17 cellular contexts compared by ENCODE assay signal in genomic region chrX:39830414-39830813, GRCh38.
DNase-seq lines count a peak whose midpoint lies in the region; ATAC-seq and TF ChIP-seq lines count a peak whose summit lies in the region.
"Had no signal": no experiment of that assay in that cellular context is flagged by ENCODE, and none has a peak within 500 bp of the region (broad histone marks: within the 10 kb centered on the region; RNA-seq: fewer than 3 reads in every experiment).

No MANE protein-coding gene starts in this region.

- in situ Hi-C loops in GM13977 (cut with MboI; ENCODE audit: low pct_unique_long_range_greater_than_20kb, low sequenced_read_pairs, unreplicated experiment) = no loop called here

- H3K27me3 ChIP-seq in right cardiac atrium (ENCODE audit: control insufficient read depth, insufficient read depth) (no peaks in the 10 kb centered on the region), prostate gland (replicated peaks; ENCODE audit: insufficient read depth) (no peaks in the 10 kb centered on the region)

- intact Hi-C loops in right cardiac atrium (cut with DNase I) = no loop called here
- intact Hi-C loops in prostate gland (cut with DNase I) = no loop called here

- TF ChIP-seq CTCF in prostate gland (IDR thresholded peaks at IDR 0.05) (no peak), GM13977 (IDR thresholded peaks at IDR 0.05; ENCODE audit: extremely low read depth, insufficient read depth, missing control alignments) (no peak), foreskin fibroblast (IDR thresholded peaks at IDR 0.05; ENCODE audit: low read depth, low read length) (no peak)

- 55% methylated on average over 2 of the region's 2 CpGs for WGBS in right cardiac atrium
- 13% methylated on average over 2 of the region's 2 CpGs for WGBS in prostate gland

- TF ChIP-seq POLR2A in prostate gland (IDR thresholded peaks at IDR 0.05) = no peak

- H3K9me3 ChIP-seq in right cardiac atrium (ENCODE audit: control insufficient read depth, low read length) (no peaks in the 10 kb centered on the region), prostate gland (no peaks in the 10 kb centered on the region)

- H3K4me3 ChIP-seq in right cardiac atrium (ENCODE audit: low read length) = no peak overlapping the region
- H3K4me3 ChIP-seq in prostate gland = no peak overlapping the region
- H3K4me3 ChIP-seq in foreskin fibroblast (ENCODE audit: low read depth in 1 of 2, low read length in 2 of 2) = no peak overlapping the region
- H3K4me3 ChIP-seq: GM23338, K562 had no signal

- ATAC-seq in right cardiac atrium = peak in 1 of 2 donors; percentile 66
- ATAC-seq in GM21786 (IDR thresholded peaks at IDR 0.05; ENCODE audit: unreplicated experiment) = no peak
- ATAC-seq: GM23338, HCT116, K562, PC-3 had no signal

- H3K4me1 ChIP-seq in right cardiac atrium (ENCODE audit: control insufficient read depth, insufficient read depth, low read length) (peaks cover 5% of the 10 kb centered on the region), prostate gland (replicated peaks) (no peaks in the 10 kb centered on the region)

- DNase-seq in NCI-H510A treated with DMSO at 0.1 percent for 48 hours (lab: John Stamatoyannopoulos, UW) (peak; percentile 18), NCI-H510A (lab: John Stamatoyannopoulos, UW) (no peak), NCI-H69 (lab: John Stamatoyannopoulos, UW) (peak; percentile 21), right cardiac atrium (no peak), prostate gland (ENCODE audit: low spot score) (peak; percentile 13), GM13977 (ENCODE audit: low spot score) (no peak), foreskin fibroblast (no peak)
- DNase-seq: NCI-H1105 treated with DMSO at 0.1 percent for 48 hours, NCI-H1694, NCI-H2081 treated with DMSO at 0.1 percent for 48 hours, PC-3, RPMI8226 had no signal

- H3K27ac ChIP-seq in right cardiac atrium (ENCODE audit: low read length) (peak overlapping the region; percentile 50), prostate gland (peak overlapping the region in 1 of 2 donors; percentile 51)
- H3K27ac ChIP-seq: 22Rv1 had no signal

- H3K36me3 ChIP-seq in prostate gland = no peaks in the 10 kb centered on the region

Comparison
In these comparisons a context has a peak if more than half of its experiments do, and no peak if none do; other contexts are left out.
1. DNase-seq: peak in NCI-H510A treated with DMSO at 0.1 percent for 48 hours (single experiment), NCI-H69 (single experiment) and prostate gland (single experiment); none in NCI-H510A (single experiment), right cardiac atrium (0 of 3), GM13977 (single experiment) and foreskin fibroblast (0 of 2).